In the genomic region with DNA sequence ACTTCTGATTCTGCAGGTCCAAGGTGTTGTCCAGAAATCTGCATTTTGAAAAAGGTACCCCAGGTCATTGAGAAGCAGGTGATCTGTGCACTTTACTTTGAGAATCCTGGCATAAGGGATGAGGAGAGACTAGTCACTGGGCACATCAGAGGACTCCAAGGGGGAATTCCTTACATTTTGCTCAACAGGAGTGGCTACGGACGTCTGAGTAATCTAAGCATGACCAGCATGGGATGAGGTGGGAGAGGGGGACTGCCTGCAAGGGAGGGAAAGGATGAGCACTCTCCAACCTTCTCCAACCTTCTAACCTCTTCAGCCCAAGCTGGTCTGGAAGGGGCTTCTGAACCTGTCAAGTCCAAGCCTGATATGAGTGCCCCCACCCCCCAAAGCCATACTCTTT, we compare ENCODE assay signal across 16 cellular contexts. TPM values are rescaled to one million over a fixed set of nuclear protein-coding genes. Genes with fewer than 3 reads are reported as not detected.
DNase-seq lines count a peak whose midpoint lies in the region; ATAC-seq, FAIRE-seq and TF ChIP-seq lines count a peak whose summit lies in the region.
"Had no signal": no experiment of that assay in that cellular context is flagged by ENCODE, and none has a peak within 500 bp of the region (broad histone marks: within the 10 kb centered on the region; RNA-seq: fewer than 3 reads in every experiment).

No MANE protein-coding gene starts in this region.

- no peaks in the 10 kb centered on the region for H3K9me3 Mint-ChIP-seq in progenitor cell of endocrine pancreas (ENCODE audit: low read depth)
- H3K9me3 Mint-ChIP-seq: activated naive CD8-positive, alpha-beta T cell treated with anti-CD3 and anti-CD28 coated beads, Interleukin-2, amount 10 ng/mL, durations not matched to agents 7 days and 5 days had no signal

- no peak overlapping the region for H3K4me3 Mint-ChIP-seq in progenitor cell of endocrine pancreas (ENCODE audit: low read depth)
- H3K4me3 Mint-ChIP-seq: activated naive CD8-positive, alpha-beta T cell treated with anti-CD3 and anti-CD28 coated beads, Interleukin-2, amount 10 ng/mL, durations not matched to agents 7 days and 5 days had no signal

- no peak for ATAC-seq in GM18498 (IDR thresholded peaks at IDR 0.05; ENCODE audit: unreplicated experiment)
- no peak for ATAC-seq in right lobe of liver

- no peak overlapping the region for H3K27ac Mint-ChIP-seq in progenitor cell of endocrine pancreas
- H3K27ac Mint-ChIP-seq: activated naive CD8-positive, alpha-beta T cell treated with anti-CD3 and anti-CD28 coated beads, Interleukin-2, amount 10 ng/mL, durations not matched to agents 7 days and 5 days had no signal

- peaks cover 3% of the 10 kb centered on the region for H3K4me1 Mint-ChIP-seq in progenitor cell of endocrine pancreas (ENCODE audit: low read depth)

- intact Hi-C loops in right lobe of liver (cut with DNase I): no loop called here

- no peaks in the 10 kb centered on the region for H3K4me1 ChIP-seq in right lobe of liver
- H3K4me1 ChIP-seq: testis had no signal

- peaks cover 41% of the 10 kb centered on the region for H3K27me3 Mint-ChIP-seq in progenitor cell of endocrine pancreas

- TF ChIP-seq POLR2A in H54 (IDR thresholded peaks at IDR 0.05; ENCODE audit: low read depth, low read length): no peak
- TF ChIP-seq POLR2A in right lobe of liver (IDR thresholded peaks at IDR 0.05): no peak

- FAIRE-seq in H54 (lab: Jason Lieb, UNC): peak; percentile 85

- H3K36me3 ChIP-seq in right lobe of liver: no peaks in the 10 kb centered on the region
- H3K36me3 ChIP-seq: neutrophil had no signal

- H3K36me3 Mint-ChIP-seq in progenitor cell of endocrine pancreas (ENCODE audit: insufficient read depth): no peaks in the 10 kb centered on the region
- H3K36me3 Mint-ChIP-seq: activated naive CD8-positive, alpha-beta T cell treated with anti-CD3 and anti-CD28 coated beads, Interleukin-2, amount 10 ng/mL, durations not matched to agents 7 days and 5 days had no signal

- H3K9me3 ChIP-seq in right lobe of liver: no peaks in the 10 kb centered on the region
- H3K9me3 ChIP-seq: neutrophil, testis had no signal

- H3K4me3 ChIP-seq in fibroblast of mammary gland (ENCODE audit: control insufficient read depth, low read depth, low read length) (no peak overlapping the region), right lobe of liver (no peak overlapping the region)
- H3K4me3 ChIP-seq: testis had no signal

- no peaks in the 10 kb centered on the region for H3K27me3 ChIP-seq in right lobe of liver
- H3K27me3 ChIP-seq: testis had no signal

- DNase-seq in H54 (ENCODE audit: insufficient read length, low spot score) (peak; percentile 73), SK-MEL-5 (ENCODE audit: low read depth, low spot score) (peak; percentile 10), fibroblast of mammary gland (ENCODE audit: low read depth) (peak; percentile 71), renal cortical epithelial cell (ENCODE audit: low read depth) (peak; percentile 75), progenitor cell of endocrine pancreas (ENCODE audit: low spot score, unreplicated experiment) (no peak), NCI-H1105 treated with DMSO at 0.1 percent for 48 hours (lab: John Stamatoyannopoulos, UW) (no peak), right lobe of liver (no peak)
- DNase-seq: activated naive CD8-positive, alpha-beta T cell treated with anti-CD3 and anti-CD28 coated beads, Interleukin-2, amount 10 ng/mL, durations not matched to agents 7 days and 5 days; Calu3; NCI-H1694; NCI-H526 treated with DMSO at 0.1 percent for 48 hours; SIG-M5; testis had no signal

- 50% methylated on average over 2 of the region's 2 CpGs for WGBS in right lobe of liver (ENCODE audit: insufficient coverage, low coverage, low lambda C conversion rate, missing lambda C conversion rate)

- TF ChIP-seq CTCF in fibroblast of mammary gland (conservative IDR thresholded peaks at IDR 0.05; ENCODE audit: control insufficient read depth, insufficient read depth, low read depth, low read length): no peak
- no peak for TF ChIP-seq CTCF in progenitor cell of endocrine pancreas (IDR thresholded peaks at IDR 0.05; ENCODE audit: unreplicated experiment)
- TF ChIP-seq CTCF in right lobe of liver (IDR thresholded peaks at IDR 0.05): no peak

- in situ Hi-C loops in SK-MEL-5 (cut with HindIII; ENCODE audit: low pct_unique_long_range_greater_than_20kb, low sequenced_read_pairs): no loop called here

- no peak overlapping the region for H3K27ac ChIP-seq in right lobe of liver
- H3K27ac ChIP-seq: neutrophil, testis had no signal

RNA-seq across cellular contexts. Expression of a gene that starts 55.5 kb away (rescaled TPM):
- total RNA-seq in SK-MEL-5 (2014; rRNA removed; shearing (Covaris generic)): not detected in 2 replicates
- 0.02 and 0.08 TPM in 2 replicates for polyA plus RNA-seq in SK-MEL-5 (2015; cell fraction: cytosol; rRNA removed)
- not detected in 2 replicates for polyA plus RNA-seq in SK-MEL-5 (2015; cell fraction: nucleus; rRNA removed)
- total RNA-seq in renal cortical epithelial cell (0.15 and 1.2 TPM in 2 replicates), progenitor cell of endocrine pancreas (2.0 and 2.2 TPM in 2 replicates), right lobe of liver (not detected)
- total RNA-seq: activated naive CD8-positive, alpha-beta T cell treated with anti-CD3 and anti-CD28 coated beads, Interleukin-2, amount 10 ng/mL, durations not matched to agents 7 days and 5 days; left lobe of liver had no signal

Comparison
In these comparisons a context has a peak if more than half of its experiments do, and no peak if none do; other contexts are left out.
1. DNase-seq: peak in H54 (single experiment), SK-MEL-5 (single experiment), fibroblast of mammary gland (single experiment) and renal cortical epithelial cell (single experiment); none in progenitor cell of endocrine pancreas (single experiment), NCI-H1105 treated with DMSO at 0.1 percent for 48 hours (single experiment) and right lobe of liver (0 of 3).